Comparison of ENCODE assay signal across 17 cellular contexts in genomic region chr2:26491563-26492167, GRCh38. TPM values are rescaled to one million over a fixed set of nuclear protein-coding genes. Genes with fewer than 3 reads are reported as not detected.
DNase-seq lines count a peak whose midpoint lies in the region; ATAC-seq lines count a peak whose summit lies in the region.
"Had no signal": no experiment of that assay in that cellular context is flagged by ENCODE, and none has a peak within 500 bp of the region (broad histone marks: within the 10 kb centered on the region; RNA-seq: fewer than 3 reads in every experiment).

No MANE protein-coding gene starts in this region.

- ATAC-seq in left lobe of liver: peak; percentile 95
- ATAC-seq: CD8-positive, alpha-beta T cell had no signal

- DNase-seq in ELR (ENCODE audit: low read depth) (peak; percentile 6), astrocyte of the hippocampus (ENCODE audit: low read depth, low spot score) (peak; percentile 31), left lobe of liver (ENCODE audit: low spot score) (peak; percentile 88), renal cortical epithelial cell (ENCODE audit: low read depth) (peak; percentile 10), NCI-H2107 (lab: John Stamatoyannopoulos, UW) (no peak), amygdala (lab: John Stamatoyannopoulos, UW) (no peak), hepatic stellate cell (ENCODE audit: low spot score) (no peak)
- DNase-seq: CD8-positive, alpha-beta T cell; DMS53; NCI-H1048; NCI-H1436; NCI-H2029 treated with DMSO at 0.1 percent for 48 hours; NCI-H2171 treated with DMSO at 0.1 percent for 48 hours; SHP77 had no signal

RNA-seq across cellular contexts. Expression of gene OTOF, which starts 13.7 kb away (rescaled TPM):
- total RNA-seq in left lobe of liver: 0.05 TPM
- under 0.01 and 0.15 TPM in 2 replicates for total RNA-seq in renal cortical epithelial cell
- total RNA-seq: MCF 10A, NCI-H460, OCI-LY7 had no signal

Comparison
In these comparisons a context has a peak if more than half of its experiments do, and no peak if none do; other contexts are left out.
1. DNase-seq: peak in ELR (single experiment), astrocyte of the hippocampus (single experiment), left lobe of liver (single experiment) and renal cortical epithelial cell (single experiment); none in NCI-H2107 (single experiment), amygdala (0 of 56) and hepatic stellate cell (single experiment).